10 cellular contexts compared by ENCODE assay signal in genomic region chr7:5679047-5679740, GRCh38.
DNase-seq lines count a peak whose midpoint lies in the region; ATAC-seq and TF ChIP-seq lines count a peak whose summit lies in the region.
"Had no signal": no experiment of that assay in that cellular context is flagged by ENCODE, and none has a peak within 500 bp of the region (broad histone marks: within the 10 kb centered on the region; RNA-seq: fewer than 3 reads in every experiment).

No MANE protein-coding gene starts in this region.

- H3K27ac ChIP-seq in HEK293 (ENCODE audit: extremely low read depth, low read depth, low read length) = no peak overlapping the region
- H3K27ac ChIP-seq in muscle layer of duodenum (ENCODE audit: low read length) = peak overlapping the region; percentile 67
- peak overlapping the region; percentile 80 for H3K27ac ChIP-seq in stomach smooth muscle (ENCODE audit: low read length)

- H3K9me3 ChIP-seq in HEK293 (ENCODE audit: control insufficient read depth, insufficient read depth, low read depth, low read length) = no peaks in the 10 kb centered on the region
- no peaks in the 10 kb centered on the region for H3K9me3 ChIP-seq in adipocyte (ENCODE audit: control insufficient read depth, low read length)
- no peaks in the 10 kb centered on the region for H3K9me3 ChIP-seq in muscle layer of duodenum (ENCODE audit: control insufficient read depth in 1 of 2, low read length in 2 of 2)
- no peaks in the 10 kb centered on the region for H3K9me3 ChIP-seq in stomach smooth muscle (ENCODE audit: control insufficient read depth in 2 of 2, low read length in 2 of 2)

- POLR2A ChIA-PET in HEK293 (lab: Yijun Ruan, JAX) = no interaction called here

- H3K27me3 ChIP-seq in adipocyte (replicated peaks; ENCODE audit: control insufficient read depth, insufficient read depth, low read length) (no peaks in the 10 kb centered on the region), muscle layer of duodenum (ENCODE audit: low read depth, low read length) (no peaks in the 10 kb centered on the region), stomach smooth muscle (ENCODE audit: control insufficient read depth in 1 of 2, insufficient read depth in 2 of 2, low read length in 2 of 2) (no peaks in the 10 kb centered on the region)

- H3K4me3 ChIP-seq in HEK293 (ENCODE audit: low read depth, low read length) (no peak overlapping the region), adipocyte (ENCODE audit: low read length) (no peak overlapping the region), muscle layer of duodenum (ENCODE audit: low read depth in 1 of 2, low read length in 2 of 2) (no peak overlapping the region), stomach smooth muscle (ENCODE audit: low read length in 2 of 2) (peak overlapping the region in 1 of 2 donors; percentile 44)

- H3K4me1 ChIP-seq in HEK293 (ENCODE audit: control insufficient read depth, insufficient read depth, low read length) (no peaks in the 10 kb centered on the region), adipocyte (ENCODE audit: control insufficient read depth, insufficient read depth, low read length) (peaks cover 41% of the 10 kb centered on the region), muscle layer of duodenum (ENCODE audit: control insufficient read depth in 1 of 2, insufficient read depth in 2 of 2, low read length in 2 of 2) (peaks cover 38 to 74% of the 10 kb centered on the region in 2 donors), stomach smooth muscle (ENCODE audit: control insufficient read depth, insufficient read depth, low read length) (peaks cover 82% of the 10 kb centered on the region)

- H3K36me3 ChIP-seq in HEK293 (ENCODE audit: control insufficient read depth in 2 of 2, insufficient read depth in 1 of 2, low read length in 2 of 2) (peaks cover 0 to 2% of the 10 kb centered on the region in 2 experiments; a peak in 1 of 3 replicates), adipocyte (ENCODE audit: control insufficient read depth, insufficient read depth, low read length, severe bottlenecking) (peaks cover 3% of the 10 kb centered on the region), muscle layer of duodenum (ENCODE audit: control insufficient read depth in 1 of 2, insufficient read depth in 2 of 2, low read length in 2 of 2) (no peaks in the 10 kb centered on the region), stomach smooth muscle (ENCODE audit: control insufficient read depth in 2 of 2, insufficient read depth in 2 of 2, low read length in 2 of 2) (peaks cover 0 to 4% of the 10 kb centered on the region in 2 donors)

- DNase-seq in adipocyte (ENCODE audit: low read depth) (no peak), MV-4-11 (lab: John Stamatoyannopoulos, UW) (no peak)
- DNase-seq: Calu3, NCI-H1092, NCI-H345 had no signal

- CTCF ChIA-PET in HEK293 (lab: Yijun Ruan, JAX) = interaction anchor here (0.9 to 3.5 kb wide), 14 partner anchors 9 to 188 kb away, joined by 3 to 46 read pairs (median 8); no protein-coding TSS in a partner anchor

- ATAC-seq in HG03039 (IDR thresholded peaks at IDR 0.05; ENCODE audit: unreplicated experiment) (no peak), HG03196 (IDR thresholded peaks at IDR 0.05; ENCODE audit: unreplicated experiment) (no peak)

- TF ChIP-seq CTCF in HEK293 (tag by site-specific recombination; IDR thresholded peaks at IDR 0.05) = no peak

- H3K9ac ChIP-seq in adipocyte (ENCODE audit: low read length) (peak overlapping the region; percentile 31), stomach smooth muscle (ENCODE audit: low read length in 2 of 2) (peak overlapping the region in 1 of 2 donors; percentile 55)

TF ChIP-seq in HEK293, 187 proteins besides CTCF, POLR2A, EP300 and RAD21:
- TF ChIP-seq ZNF311 (tag by site-specific recombination; IDR thresholded peaks at IDR 0.05; ENCODE audit: borderline replicate concordance) = no peak
- TF ChIP-seq ZNF600 (tag by site-specific recombination; IDR thresholded peaks at IDR 0.05) = peak; percentile 68
